In genomic region chr1:110336300-110337039, GRCh38 we compare ENCODE assay signal across 10 cellular contexts. TPM values are rescaled to one million over a fixed set of nuclear protein-coding genes. Genes with fewer than 3 reads are reported as not detected.
DNase-seq lines count a peak whose midpoint lies in the region; ATAC-seq and TF ChIP-seq lines count a peak whose summit lies in the region.
"Had no signal": no experiment of that assay in that cellular context is flagged by ENCODE, and none has a peak within 500 bp of the region (broad histone marks: within the 10 kb centered on the region; RNA-seq: fewer than 3 reads in every experiment).

No MANE protein-coding gene starts in this region.

- DNase-seq in T-helper 1 cell (no peak), LoVo (ENCODE audit: low spot score) (peak; percentile 70), SKM-1 treated with dmso at 0.1 percent for 144 hours (lab: John Stamatoyannopoulos, UW; ENCODE audit: unreplicated experiment) (no peak)
- DNase-seq in activated naive CD4-positive, alpha-beta T cell treated with anti-CD3 and anti-CD28 coated beads, Interleukin-2, amount 50 U/mL, for 72 hours (ENCODE audit: low spot score in 2 of 2) = no peak
- DNase-seq: C1 segment of cervical spinal cord, uterus had no signal

- H3K4me1 Mint-ChIP-seq in T-helper 1 cell treated with Interleukin-12 subunit alpha and Interleukin-12 subunit beta and Interleukin-4 antibody, amounts not matched to agents 30 μg/mL and 1 μg/mL, for 36 hours (ENCODE audit: low read depth) = peaks cover 29% of the 10 kb centered on the region

- no peak for ATAC-seq in activated naive CD4-positive, alpha-beta T cell treated with anti-CD3 and anti-CD28 coated beads, Interleukin-2, amount 50 U/mL, for 72 hours
- ATAC-seq in GM18873 (IDR thresholded peaks at IDR 0.05; ENCODE audit: low FRiP score, unreplicated experiment) (no peak), GM21825 (IDR thresholded peaks at IDR 0.05; ENCODE audit: unreplicated experiment) (no peak)

- peaks cover 9% of the 10 kb centered on the region for H3K36me3 ChIP-seq in neutrophil
- H3K36me3 ChIP-seq: uterus had no signal

- H3K4me3 ChIP-seq in neutrophil (ENCODE audit: low read depth in 1 of 2, low read length in 1 of 2) = no peak overlapping the region
- H3K4me3 ChIP-seq: uterus had no signal

- H3K36me3 Mint-ChIP-seq in T-helper 1 cell treated with Interleukin-12 subunit alpha and Interleukin-12 subunit beta and Interleukin-4 antibody, amounts not matched to agents 30 μg/mL and 1 μg/mL, for 36 hours (ENCODE audit: low read depth) = peaks cover 13% of the 10 kb centered on the region
- H3K36me3 Mint-ChIP-seq in activated naive CD4-positive, alpha-beta T cell treated with anti-CD3 and anti-CD28 coated beads, Interleukin-2, amount 50 U/mL, for 72 hours = peaks cover 18 to 24% of the 10 kb centered on the region in 2 donors

- H3K4me1 ChIP-seq in neutrophil (ENCODE audit: control insufficient read depth in 1 of 2, insufficient read depth in 1 of 2, low read depth in 1 of 2, low read length in 1 of 2) = peaks cover 29% of the 10 kb centered on the region in 2 experiments

- no peaks in the 10 kb centered on the region for H3K9me3 ChIP-seq in neutrophil
- H3K9me3 ChIP-seq: uterus had no signal

- no peaks in the 10 kb centered on the region for H3K9me3 Mint-ChIP-seq in T-helper 1 cell treated with Interleukin-12 subunit alpha and Interleukin-12 subunit beta and Interleukin-4 antibody, amounts not matched to agents 30 μg/mL and 1 μg/mL, for 36 hours
- H3K9me3 Mint-ChIP-seq in activated naive CD4-positive, alpha-beta T cell treated with anti-CD3 and anti-CD28 coated beads, Interleukin-2, amount 50 U/mL, for 72 hours = no peaks in the 10 kb centered on the region

- H3K4me3 Mint-ChIP-seq in T-helper 1 cell treated with Interleukin-12 subunit alpha and Interleukin-12 subunit beta and Interleukin-4 antibody, amounts not matched to agents 30 μg/mL and 1 μg/mL, for 36 hours = peak overlapping the region; percentile 74

- H3K27ac Mint-ChIP-seq in T-helper 1 cell treated with Interleukin-12 subunit alpha and Interleukin-12 subunit beta and Interleukin-4 antibody, amounts not matched to agents 30 μg/mL and 1 μg/mL, for 36 hours = peak overlapping the region; percentile 76
- peak overlapping the region; percentile 71 to 85 for H3K27ac Mint-ChIP-seq in activated naive CD4-positive, alpha-beta T cell treated with anti-CD3 and anti-CD28 coated beads, Interleukin-2, amount 50 U/mL, for 72 hours

- H3K27me3 Mint-ChIP-seq in T-helper 1 cell treated with Interleukin-12 subunit alpha and Interleukin-12 subunit beta and Interleukin-4 antibody, amounts not matched to agents 30 μg/mL and 1 μg/mL, for 36 hours (ENCODE audit: low read depth) = no peaks in the 10 kb centered on the region

- TF ChIP-seq CTCF in neutrophil (IDR thresholded peaks at IDR 0.05) = no peak

- peak overlapping the region; percentile 92 for H3K27ac ChIP-seq in neutrophil

- H3K27me3 ChIP-seq in neutrophil = no peaks in the 10 kb centered on the region
- H3K27me3 ChIP-seq: uterus had no signal

RNA-seq across cellular contexts. Expression of gene RBM15, which starts 2.7 kb away (rescaled TPM):
- total RNA-seq in activated naive CD4-positive, alpha-beta T cell treated with anti-CD3 and anti-CD28 coated beads, Interleukin-2, amount 50 U/mL, for 72 hours = 100 to 1,000 TPM in 1 of 2 donors, 10 to 100 TPM in 1; 71.0 to 173 TPM

RNA-seq across cellular contexts. Expression of gene SLC16A4, which starts 54.4 kb away (rescaled TPM):
- total RNA-seq in activated naive CD4-positive, alpha-beta T cell treated with anti-CD3 and anti-CD28 coated beads, Interleukin-2, amount 50 U/mL, for 72 hours = under 1 TPM; 0.45 to 0.87 TPM
